8 cellular contexts compared by ENCODE assay signal in genomic region chr17:34252138-34252889, GRCh38. TPM values are rescaled to one million over a fixed set of nuclear protein-coding genes. Genes with fewer than 3 reads are reported as not detected.
DNase-seq lines count a peak whose midpoint lies in the region; ATAC-seq and TF ChIP-seq lines count a peak whose summit lies in the region.

No MANE protein-coding gene starts in this region.

- DNase-seq in GF-D8 (lab: John Stamatoyannopoulos, UW) (peak; percentile 64), NOMO-1 (lab: John Stamatoyannopoulos, UW; ENCODE audit: unreplicated experiment in 2 of 2) (peak; percentile 75 to 86), endodermal cell (peak; percentile 67), midbrain (lab: John Stamatoyannopoulos, UW) (peak; percentile 63), NCI-H146 treated with DMSO at 0.1 percent for 48 hours (lab: John Stamatoyannopoulos, UW; ENCODE audit: unreplicated experiment) (no peak), T-helper 1 cell (no peak)
- DNase-seq in T-helper 2 cell treated with Interferon-gamma antibody and Interleukin-4, amounts not matched to agents 5 μg/mL and 100 μg/mL, for 36 hours (ENCODE audit: low spot score), result no peak

- ATAC-seq in GM18907 (IDR thresholded peaks at IDR 0.05; ENCODE audit: unreplicated experiment), result no peak

- peaks cover 31% of the 10 kb centered on the region for H3K4me1 ChIP-seq in endodermal cell (ENCODE audit: control insufficient read depth, insufficient read depth, low read length)

- no peaks in the 10 kb centered on the region for H3K9me3 Mint-ChIP-seq in endodermal cell
- no peaks in the 10 kb centered on the region for H3K9me3 Mint-ChIP-seq in T-helper 2 cell treated with Interferon-gamma antibody and Interleukin-4, amounts not matched to agents 5 μg/mL and 100 μg/mL, for 36 hours

- peaks cover 52% of the 10 kb centered on the region for H3K4me1 Mint-ChIP-seq in endodermal cell
- no peaks in the 10 kb centered on the region for H3K4me1 Mint-ChIP-seq in T-helper 2 cell treated with Interferon-gamma antibody and Interleukin-4, amounts not matched to agents 5 μg/mL and 100 μg/mL, for 36 hours (ENCODE audit: low read depth)

- 82 to 88% methylated on average over 7 to 10 of the region's 10 CpGs for WGBS in endodermal cell (ENCODE audit: insufficient coverage in 1 of 2, insufficient read length in 1 of 2), 2 experiments

- no peaks in the 10 kb centered on the region for H3K9me3 ChIP-seq in endodermal cell (ENCODE audit: control insufficient read depth, low read length)

- peaks cover 9% of the 10 kb centered on the region for H3K36me3 Mint-ChIP-seq in endodermal cell (ENCODE audit: low read depth)
- H3K36me3 Mint-ChIP-seq in T-helper 2 cell treated with Interferon-gamma antibody and Interleukin-4, amounts not matched to agents 5 μg/mL and 100 μg/mL, for 36 hours (ENCODE audit: low read depth), result no peaks in the 10 kb centered on the region

- H3K27me3 ChIP-seq in endodermal cell (ENCODE audit: control insufficient read depth, insufficient read depth, low read length, poor library complexity, severe bottlenecking), result no peaks in the 10 kb centered on the region

- H3K4me3 Mint-ChIP-seq in endodermal cell, result peak overlapping the region; percentile 23
- H3K4me3 Mint-ChIP-seq in T-helper 2 cell treated with Interferon-gamma antibody and Interleukin-4, amounts not matched to agents 5 μg/mL and 100 μg/mL, for 36 hours, result no peak overlapping the region

- peak overlapping the region; percentile 76 for H3K4me3 ChIP-seq in endodermal cell (ENCODE audit: low read length)

- H3K9ac ChIP-seq in endodermal cell (ENCODE audit: extremely low read depth, low read length, poor library complexity, severe bottlenecking), result peak overlapping the region; percentile 16

- peaks cover 19% of the 10 kb centered on the region for H3K36me3 ChIP-seq in endodermal cell (ENCODE audit: control insufficient read depth, insufficient read depth, low read length)

- no peaks in the 10 kb centered on the region for H3K27me3 Mint-ChIP-seq in endodermal cell (ENCODE audit: insufficient read depth)
- peaks cover 35% of the 10 kb centered on the region for H3K27me3 Mint-ChIP-seq in T-helper 2 cell treated with Interferon-gamma antibody and Interleukin-4, amounts not matched to agents 5 μg/mL and 100 μg/mL, for 36 hours (ENCODE audit: low read depth)

- no peak overlapping the region for H3K27ac ChIP-seq in endodermal cell (ENCODE audit: low read depth, low read length)

- no peak for TF ChIP-seq CTCF in endodermal cell (conservative IDR thresholded peaks at IDR 0.05)

- peak overlapping the region; percentile 60 for H3K27ac Mint-ChIP-seq in endodermal cell
- H3K27ac Mint-ChIP-seq in T-helper 2 cell treated with Interferon-gamma antibody and Interleukin-4, amounts not matched to agents 5 μg/mL and 100 μg/mL, for 36 hours, result no peak overlapping the region

RNA-seq across cellular contexts. Expression of gene CCL2, which starts 2.8 kb away (rescaled TPM):
- total RNA-seq in endodermal cell, result 10 to 100 TPM; 23.8 to 61.4 TPM
- 43.6 TPM for polyA plus RNA-seq in endodermal cell (2013, experiment 1 of 2)
- polyA plus RNA-seq in endodermal cell (2013, experiment 2 of 2), result 54.7 TPM

RNA-seq across cellular contexts. Expression of gene CCL7, which starts 17.7 kb away (rescaled TPM):
- total RNA-seq in endodermal cell, result not detected
- polyA plus RNA-seq in endodermal cell (2013, experiment 1 of 2), result not detected
- not detected for polyA plus RNA-seq in endodermal cell (2013, experiment 2 of 2)

RNA-seq across cellular contexts. Expression of gene CCL11, which starts 33.2 kb away (rescaled TPM):
- total RNA-seq in endodermal cell, result not detected
- not detected for polyA plus RNA-seq in endodermal cell (2013, experiment 1 of 2)
- not detected for polyA plus RNA-seq in endodermal cell (2013, experiment 2 of 2)

Comparison
In these comparisons a context has a peak if more than half of its experiments do, and no peak if none do; other contexts are left out.
1. DNase-seq: peak in GF-D8 (single experiment), NOMO-1 (2 of 2), endodermal cell (single experiment) and midbrain (single experiment); none in NCI-H146 treated with DMSO at 0.1 percent for 48 hours (single experiment), T-helper 1 cell (0 of 5) and T-helper 2 cell treated with Interferon-gamma antibody and Interleukin-4, amounts not matched to agents 5 μg/mL and 100 μg/mL, for 36 hours (single experiment).